23 cellular contexts compared by ENCODE assay signal in the genomic region with DNA sequence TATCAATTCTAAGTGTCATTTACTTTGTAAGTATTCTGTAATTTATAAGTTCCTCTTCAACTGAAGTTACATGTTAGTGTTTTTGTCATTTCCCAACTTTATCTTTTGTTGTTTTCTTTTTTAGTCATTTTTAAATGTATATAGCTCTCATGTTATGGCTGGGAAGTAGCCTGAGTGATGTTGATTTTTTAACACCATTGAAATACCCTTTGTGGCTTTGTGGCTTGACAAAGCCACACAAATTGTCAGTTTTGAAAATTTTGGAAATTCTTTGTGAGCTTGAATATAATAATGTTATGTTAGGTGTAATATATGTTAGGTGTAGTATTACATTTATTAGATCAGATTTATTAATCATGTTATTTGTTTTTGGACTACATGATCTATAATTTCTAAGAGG. TPM values are rescaled to one million over a fixed set of nuclear protein-coding genes. Genes with fewer than 3 reads are reported as not detected.
DNase-seq lines count a peak whose midpoint lies in the region; ATAC-seq and FAIRE-seq lines count a peak whose summit lies in the region.
"Had no signal": no experiment of that assay in that cellular context is flagged by ENCODE, and none has a peak within 500 bp of the region (broad histone marks: within the 10 kb centered on the region; RNA-seq: fewer than 3 reads in every experiment).

No MANE protein-coding gene starts in this region.

- FAIRE-seq in TTC549 (lab: Jason Lieb, UNC), result peak; percentile 40
- FAIRE-seq: A549, D721Med, GM12891 had no signal

- H3K4me1 Mint-ChIP-seq in naive B cell, result peaks cover 13 to 30% (median 13%) of the 10 kb centered on the region in 3 donors
- H3K4me1 Mint-ChIP-seq: CD14-positive monocyte, GM23338, H9 had no signal

- peak overlapping the region in 4 of 6 donors; percentile 5 to 63 (median 32) for H3K27ac Mint-ChIP-seq in naive B cell
- H3K27ac Mint-ChIP-seq: CD14-positive monocyte; CD4-positive, alpha-beta T cell; GM23338; H9 had no signal

- no peak overlapping the region for H3K4me3 Mint-ChIP-seq in naive B cell
- H3K4me3 Mint-ChIP-seq: CD14-positive monocyte; CD4-positive, alpha-beta T cell; CD8-positive, alpha-beta memory T cell; GM23338; H9 had no signal

- no peaks in the 10 kb centered on the region for H3K27me3 Mint-ChIP-seq in naive B cell
- H3K27me3 Mint-ChIP-seq: CD4-positive, alpha-beta T cell; CD8-positive, alpha-beta memory T cell had no signal

- intact Hi-C loops in cardiac septum (cut with DNase I), result no loop called here

- no peak for DNase-seq in naive B cell
- no peak for DNase-seq in NCI-H1417 treated with DMSO at 0.1 percent for 48 hours (lab: John Stamatoyannopoulos, UW)
- no peak for DNase-seq in cardiac septum (ENCODE audit: low spot score)
- DNase-seq: 8988T; ACHN; AML-193; BE2C; CD4-positive, alpha-beta T cell; CD8-positive, alpha-beta memory T cell; DMS 273 treated with DMSO at 0.1 percent for 48 hours; DMS79; EL; GDM1; H9 had no signal

- no peaks in the 10 kb centered on the region for H3K9me3 Mint-ChIP-seq in naive B cell
- H3K9me3 Mint-ChIP-seq: CD14-positive monocyte; CD4-positive, alpha-beta T cell; CD8-positive, alpha-beta memory T cell; GM23338; H9 had no signal

- H3K36me3 Mint-ChIP-seq in naive B cell, result peaks cover 12 to 43% of the 10 kb centered on the region in 2 donors

- ATAC-seq in HG02610 (IDR thresholded peaks at IDR 0.05; ENCODE audit: unreplicated experiment), result peak; percentile 77
- no peak for ATAC-seq in naive B cell (ENCODE audit: low read depth in 2 of 2)
- no peak for ATAC-seq in HG02798 (IDR thresholded peaks at IDR 0.05; ENCODE audit: poor library complexity, unreplicated experiment)
- ATAC-seq: A549, GM23338, HCT116 had no signal

RNA-seq across cellular contexts. Expression of gene DNAJC10, which starts 16.7 kb away (rescaled TPM):
- 100 to 1,000 TPM; 164 to 237 (median 213) TPM for polyA plus RNA-seq in naive B cell (ENCODE audit: low read depth in 6 of 6)
- 47.2 TPM for total RNA-seq in cardiac septum
